Comparison of ENCODE assay signal across 7 cellular contexts in genomic region chr19:14174883-14175282, GRCh38.
"Had no signal": no experiment of that assay in that cellular context is flagged by ENCODE, and none has a peak within 500 bp of the region (broad histone marks: within the 10 kb centered on the region; RNA-seq: fewer than 3 reads in every experiment).

No MANE protein-coding gene starts in this region.

- H3K4me1 ChIP-seq: HAP-1 had no signal

- H2AFZ ChIP-seq: GM23248 had no signal

- DNase-seq: GM23248, GOT3 had no signal

- H3K9ac ChIP-seq: GM23248 had no signal

- H3K27ac Mint-ChIP-seq: IgD-negative memory B cell had no signal

- H3K9me3 ChIP-seq: HAP-1 had no signal

- H3K27ac ChIP-seq: GM23248, HL-60 had no signal

- FAIRE-seq: HepG2 had no signal

- H3K4me3 ChIP-seq: GM23248, HAP-1 had no signal

- ATAC-seq: HCT116, HepG2 had no signal

- H3K4me3 Mint-ChIP-seq: IgD-negative memory B cell had no signal
